Comparison of ENCODE assay signal across 8 cellular contexts in the genomic region with DNA sequence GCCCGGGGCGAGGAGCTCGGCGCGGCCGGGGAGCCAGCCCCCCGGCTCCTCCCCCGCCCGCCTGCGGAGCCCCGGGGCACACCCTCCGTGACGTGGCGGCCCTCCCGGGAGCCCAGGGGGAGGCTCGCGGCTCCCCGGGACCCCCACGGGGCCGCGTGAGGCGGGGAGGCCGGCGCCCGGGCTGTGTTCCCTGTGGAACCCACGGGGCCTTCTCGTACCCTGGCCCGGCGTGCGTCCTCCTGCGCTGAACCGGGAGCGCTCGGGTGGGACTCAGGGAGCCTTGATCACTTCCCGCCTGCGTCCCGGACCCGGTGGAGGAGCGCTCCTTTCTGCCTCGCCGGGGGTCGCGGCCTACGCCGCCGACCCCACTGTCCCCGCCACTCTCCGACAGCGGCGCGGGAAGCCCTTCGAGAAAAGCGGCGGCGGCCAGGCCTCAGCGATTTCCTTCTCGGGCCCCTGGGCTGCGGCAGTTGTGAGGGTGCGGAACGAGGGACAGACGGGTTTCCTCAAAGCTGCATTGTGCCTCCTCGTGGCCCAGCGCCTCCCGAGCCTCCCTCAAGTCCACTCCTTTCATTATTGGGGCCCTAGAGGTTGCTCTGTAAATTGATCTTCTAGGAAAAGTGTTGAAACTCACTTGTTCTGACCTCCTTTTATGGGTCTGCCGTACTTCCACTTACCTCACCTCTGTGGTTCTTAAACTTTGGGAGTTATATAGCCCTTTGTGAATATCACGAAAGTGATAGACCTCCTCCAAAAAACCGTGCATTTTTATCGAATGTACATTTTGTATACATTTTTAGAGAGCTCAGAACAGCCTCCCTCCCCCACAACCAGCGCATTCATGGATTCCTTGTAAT. TPM values are rescaled to one million over a fixed set of nuclear protein-coding genes. Genes with fewer than 3 reads are reported as not detected.
DNase-seq lines count a peak whose midpoint lies in the region; ATAC-seq and FAIRE-seq lines count a peak whose summit lies in the region.

No MANE protein-coding gene starts in this region.

- H3K27ac ChIP-seq in HUES64 (ENCODE audit: low read depth, low read length) = peak overlapping the region; percentile 97

- H3K4me3 ChIP-seq in HUES64 (ENCODE audit: low read length) = peak overlapping the region; percentile 86

- peak; percentile 56 for DNase-seq in DMS79 treated with DMSO at 0.1 percent for 48 hours (lab: John Stamatoyannopoulos, UW)
- peak; percentile 68 for DNase-seq in RPMI7951 (ENCODE audit: low read depth)
- DNase-seq in activated gamma-delta T cell treated with anti-CD3 and anti-CD28 coated beads, Interleukin-2, amount 50 U/mL, for 16 hours (ENCODE audit: low read depth) = peak; percentile 63
- DNase-seq in frontal cortex (ENCODE audit: low spot score in 2 of 2) = peak; percentile 95 to 98
- peak in 49 of 56 donors; percentile 37 to 94 (median 78) for DNase-seq in nucleus accumbens (lab: John Stamatoyannopoulos, UW)
- DNase-seq in superior temporal gyrus (ENCODE audit: extremely low spot score) = peak; percentile 49

- H3K9me3 ChIP-seq in HUES64 (ENCODE audit: insufficient read depth, low read depth, low read length) = no peaks in the 10 kb centered on the region

- FAIRE-seq in frontal cortex (lab: Jason Lieb, UNC) = no peak

- peak; percentile 81 for ATAC-seq in GM21515 (IDR thresholded peaks at IDR 0.05; ENCODE audit: unreplicated experiment)

- under 1% methylated on average over 66 of the region's 69 CpGs for WGBS in HUES64

- H3K9ac ChIP-seq in HUES64 (ENCODE audit: low read depth, low read length) = peak overlapping the region; percentile 99

- H3K4me1 ChIP-seq in HUES64 (ENCODE audit: insufficient read depth, low read length) = peaks cover 26% of the 10 kb centered on the region; the same call in 1 of the 2 replicates

- H3K36me3 ChIP-seq in HUES64 (ENCODE audit: insufficient read depth, low read length) = peaks cover 30% of the 10 kb centered on the region

- H3K27me3 ChIP-seq in HUES64 (ENCODE audit: insufficient read depth, low read length) = no peaks in the 10 kb centered on the region

RNA-seq across cellular contexts. Expression of a gene that starts 0.6 kb away (rescaled TPM):
- polyA plus RNA-seq in HUES64 (2013, experiment 1 of 2) = 47.3 TPM
- polyA plus RNA-seq in HUES64 (2013, experiment 2 of 2) = 48.0 TPM
- total RNA-seq in RPMI7951 (2014; rRNA removed; shearing (Covaris generic)) = 20.9 and 27.9 TPM in 2 replicates
- total RNA-seq in frontal cortex = 26.5 TPM

RNA-seq across cellular contexts. Expression of a gene that starts 19.6 kb away (rescaled TPM):
- polyA plus RNA-seq in HUES64 (2013, experiment 1 of 2) = 9.2 TPM
- 9.9 TPM for polyA plus RNA-seq in HUES64 (2013, experiment 2 of 2)
- 10.6 and 11.8 TPM in 2 replicates for total RNA-seq in RPMI7951 (2014; rRNA removed; shearing (Covaris generic))
- 22.8 TPM for total RNA-seq in frontal cortex

RNA-seq across cellular contexts. Expression of a gene that starts 19.6 kb away (rescaled TPM):
- 1.7 TPM for polyA plus RNA-seq in HUES64 (2013, experiment 1 of 2)
- 2.7 TPM for polyA plus RNA-seq in HUES64 (2013, experiment 2 of 2)
- 0.72 and 0.78 TPM in 2 replicates for total RNA-seq in RPMI7951 (2014; rRNA removed; shearing (Covaris generic))
- total RNA-seq in frontal cortex = 2.9 TPM

Comparison
In these comparisons a context has a peak if more than half of its experiments do, and no peak if none do; other contexts are left out.
1. Peak in every context shown above with its lines: DNase-seq, ATAC-seq, H3K4me3 ChIP-seq and H3K27ac ChIP-seq.